Comparison of ENCODE assay signal across 11 cellular contexts in the genomic region with DNA sequence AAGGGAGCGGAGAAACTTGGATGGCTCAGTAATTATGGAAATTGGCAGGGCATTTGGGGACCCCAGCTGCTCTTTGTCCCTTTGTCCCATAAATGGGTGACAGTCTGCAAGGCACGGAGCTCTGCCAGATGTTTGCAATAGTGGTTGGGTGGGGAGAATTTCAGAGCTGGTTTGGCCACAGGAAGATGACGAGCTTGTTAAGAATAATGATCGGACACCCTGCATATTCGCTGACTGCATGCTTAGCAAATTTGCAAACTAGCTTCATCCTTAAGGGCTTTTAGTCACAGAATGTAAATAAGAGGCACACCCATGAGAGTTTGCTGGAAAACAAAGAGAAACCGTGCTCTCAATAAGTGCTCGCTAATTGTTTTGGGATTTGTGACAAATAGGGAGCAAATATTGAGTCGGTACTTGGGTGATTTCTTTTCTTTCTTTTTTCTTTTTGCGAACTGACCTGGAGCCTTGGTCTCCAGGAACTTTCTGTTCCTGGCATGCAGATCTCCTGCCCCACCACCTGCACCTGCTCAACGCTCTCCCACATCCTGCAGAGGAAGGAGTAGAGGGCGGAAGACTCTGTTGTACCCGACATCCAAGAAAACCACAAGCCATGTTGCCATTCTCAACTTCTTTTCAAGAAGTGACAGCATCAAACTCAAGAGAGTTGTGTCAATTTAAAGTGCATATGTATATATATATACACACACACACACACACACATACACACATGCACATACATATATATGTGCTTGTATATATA.
DNase-seq lines count a peak whose midpoint lies in the region; FAIRE-seq and TF ChIP-seq lines count a peak whose summit lies in the region.
"Had no signal": no experiment of that assay in that cellular context is flagged by ENCODE, and none has a peak within 500 bp of the region (broad histone marks: within the 10 kb centered on the region; RNA-seq: fewer than 3 reads in every experiment).

No MANE protein-coding gene starts in this region.

- H3K4me1 Mint-ChIP-seq in activated naive CD4-positive, alpha-beta T cell treated with anti-CD3 and anti-CD28 coated beads, Interleukin-2, amount 50 U/mL, for 24 hours, result peaks cover 77% of the 10 kb centered on the region

- no peak overlapping the region for H3K4me3 ChIP-seq in NB4 (ENCODE audit: low read depth, low read length)
- no peak overlapping the region for H3K4me3 ChIP-seq in bronchial epithelial cell (ENCODE audit: low read depth, low read length)
- H3K4me3 ChIP-seq in stomach, result peak overlapping the region in 3 of 4 donors; percentile 6 to 15 (median 12)
- H3K4me3 ChIP-seq in testis, result no peak overlapping the region
- H3K4me3 ChIP-seq: heart right ventricle, SJCRH30 had no signal

- no peaks in the 10 kb centered on the region for H3K27me3 Mint-ChIP-seq in activated naive CD4-positive, alpha-beta T cell treated with anti-CD3 and anti-CD28 coated beads, Interleukin-2, amount 50 U/mL, for 24 hours

- peaks cover 7% of the 10 kb centered on the region for H3K36me3 Mint-ChIP-seq in activated naive CD4-positive, alpha-beta T cell treated with anti-CD3 and anti-CD28 coated beads, Interleukin-2, amount 50 U/mL, for 24 hours

- H3K9me3 Mint-ChIP-seq in activated naive CD4-positive, alpha-beta T cell treated with anti-CD3 and anti-CD28 coated beads, Interleukin-2, amount 50 U/mL, for 24 hours, result no peaks in the 10 kb centered on the region

- H3K4me3 Mint-ChIP-seq in activated naive CD4-positive, alpha-beta T cell treated with anti-CD3 and anti-CD28 coated beads, Interleukin-2, amount 50 U/mL, for 24 hours, result peak overlapping the region; percentile 78

- TF ChIP-seq POLR2A in NB4 (IDR thresholded peaks at IDR 0.05; ENCODE audit: extremely low read depth, insufficient read length) (no peak), stomach (IDR thresholded peaks at IDR 0.05) (no peak), testis (IDR thresholded peaks at IDR 0.05) (no peak)

- H3K27ac Mint-ChIP-seq in activated naive CD4-positive, alpha-beta T cell treated with anti-CD3 and anti-CD28 coated beads, Interleukin-2, amount 50 U/mL, for 24 hours, result peak overlapping the region; percentile 2

- H3K27me3 ChIP-seq in bronchial epithelial cell (ENCODE audit: control insufficient read depth, insufficient read depth, low read length) (no peaks in the 10 kb centered on the region), stomach (no peaks in the 10 kb centered on the region), testis (no peaks in the 10 kb centered on the region)
- H3K27me3 ChIP-seq: heart right ventricle, SJCRH30 had no signal

- no peak for TF ChIP-seq CTCF in NB4 (IDR thresholded peaks at IDR 0.05; ENCODE audit: low read depth, low read length)
- no peak for TF ChIP-seq CTCF in bronchial epithelial cell (IDR thresholded peaks at IDR 0.05; ENCODE audit: insufficient read depth, low read length, severe bottlenecking)
- TF ChIP-seq CTCF in stomach (IDR thresholded peaks at IDR 0.05), result no peak
- no peak for TF ChIP-seq CTCF in testis (IDR thresholded peaks at IDR 0.05)

- no peaks in the 10 kb centered on the region for H3K36me3 ChIP-seq in bronchial epithelial cell (ENCODE audit: control insufficient read depth, insufficient read depth, low read length)
- H3K36me3 ChIP-seq in stomach, result no peaks in the 10 kb centered on the region
- H3K36me3 ChIP-seq in testis (ENCODE audit: low read depth, missing control alignments), result no peaks in the 10 kb centered on the region
- H3K36me3 ChIP-seq: heart right ventricle, neutrophil, SJCRH30 had no signal

- no peak for DNase-seq in activated naive CD4-positive, alpha-beta T cell treated with anti-CD3 and anti-CD28 coated beads, Interleukin-2, amount 50 U/mL, for 16 hours
- DNase-seq in NB4 (ENCODE audit: low read depth), result peak; percentile 22
- DNase-seq in bronchial epithelial cell (ENCODE audit: low read depth), result peak; percentile 94
- no peak for DNase-seq in stomach
- DNase-seq in testis, result no peak
- DNase-seq in DMS114 treated with DMSO at 0.1 percent for 48 hours (lab: John Stamatoyannopoulos, UW; ENCODE audit: unreplicated experiment), result no peak
- DNase-seq in NK-92 (lab: John Stamatoyannopoulos, UW; ENCODE audit: unreplicated experiment), result no peak
- DNase-seq: heart right ventricle, SJCRH30 had no signal

- no peak for TF ChIP-seq EP300 in stomach (IDR thresholded peaks at IDR 0.05)

- H3K4me1 ChIP-seq in stomach, result peaks cover 0 to 26% (median 14%) of the 10 kb centered on the region in 4 donors
- peaks cover 6% of the 10 kb centered on the region for H3K4me1 ChIP-seq in testis
- H3K4me1 ChIP-seq: SJCRH30 had no signal

- FAIRE-seq in bronchial epithelial cell (lab: Jason Lieb, UNC), result peak; percentile 86

- H3K27ac ChIP-seq in stomach, result peak overlapping the region in 1 of 5 donors; percentile 22
- H3K27ac ChIP-seq in testis, result no peak overlapping the region
- H3K27ac ChIP-seq: heart right ventricle, neutrophil, SJCRH30 had no signal

- 19 to 31% (median 28%) methylated on average over 12 of the region's 12 CpGs for WGBS in stomach, 5 donors
- 58 to 63% methylated on average over 12 of the region's 12 CpGs for WGBS in testis, 2 donors

- intact Hi-C loops in stomach (cut with DNase I; ENCODE audit: low total_unique reads), result no loop called here
- intact Hi-C loops in testis (cut with DNase I; ENCODE audit: low total_unique reads), result no loop called here

- H3K9me3 ChIP-seq in stomach (no peaks in the 10 kb centered on the region), testis (no peaks in the 10 kb centered on the region)
- H3K9me3 ChIP-seq: neutrophil, SJCRH30 had no signal

Comparison
In these comparisons a context has a peak if more than half of its experiments do, and no peak if none do; other contexts are left out.
1. DNase-seq: peak in NB4 (single experiment) and bronchial epithelial cell (single experiment); none in activated naive CD4-positive, alpha-beta T cell treated with anti-CD3 and anti-CD28 coated beads, Interleukin-2, amount 50 U/mL, for 16 hours (single experiment), stomach (single experiment), testis (single experiment), DMS114 treated with DMSO at 0.1 percent for 48 hours (single experiment) and NK-92 (single experiment).
2. H3K4me3 ChIP-seq: peak in stomach (3 of 4); none in NB4 (single experiment), bronchial epithelial cell (single experiment) and testis (0 of 2).